In genomic region chr2:18835787-18836186, GRCh38 we compare ENCODE assay signal across 33 cellular contexts.
"Had no signal": no experiment of that assay in that cellular context is flagged by ENCODE, and none has a peak within 500 bp of the region (broad histone marks: within the 10 kb centered on the region; RNA-seq: fewer than 3 reads in every experiment).

No MANE protein-coding gene starts in this region.

- ATAC-seq: activated CD8-positive, alpha-beta T cell treated with anti-CD3 and anti-CD28 coated beads for 36 hours; activated naive CD4-positive, alpha-beta T cell treated with anti-CD3 and anti-CD28 coated beads, Interleukin-2, amount 50 U/mL, for 72 hours; activated T-cell treated with anti-CD3 and anti-CD28 coated beads, Interleukin-2, amount 50 U/mL, for 4 hours; activated T-cell treated with anti-CD3 and anti-CD28 coated beads, Interleukin-2, amount 50 U/mL, for 72 hours; activated T-helper 17 cell treated with anti-CD3 and anti-CD28 coated beads, Interleukin-2, amount 50 U/mL, for 72 hours; body of pancreas had no signal

- DNase-seq: activated B cell treated with CpG ODN at 0.5 μM for 24 hours; activated CD4-positive, alpha-beta memory T cell treated with anti-CD3 and anti-CD28 coated beads for 36 hours; activated CD4-positive, alpha-beta T cell treated with anti-CD3 and anti-CD28 coated beads for 4 hours; activated CD4-positive, alpha-beta T cell treated with anti-CD3 and anti-CD28 coated beads, Interleukin-2, amount 10 ng/mL, durations not matched to agents 24 days and 14 days; activated CD4-positive, alpha-beta T cell treated with anti-CD3 and anti-CD28 coated beads, Interleukin-2, amount 50 U/mL, for 1 hour; activated CD4-positive, alpha-beta T cell treated with anti-CD3 and anti-CD28 coated beads, Interleukin-2, amount 50 U/mL, for 4 hours; activated CD4-positive, CD25-positive, alpha-beta regulatory T cell treated with anti-CD3 and anti-CD28 coated beads, Interleukin-2, amount 50 U/mL, for 72 hours; activated CD8-positive, alpha-beta memory T cell treated with anti-CD3 and anti-CD28 coated beads, Interleukin-2, amount 50 U/mL, for 4 hours; activated CD8-positive, alpha-beta T cell treated with anti-CD3 and anti-CD28 coated beads for 36 hours; activated effector memory CD4-positive, alpha-beta T cell treated with anti-CD3 and anti-CD28 coated beads, Interleukin-2, amount 50 U/mL, for 16 hours; activated gamma-delta T cell treated with Interleukin-2 at 50 U/mL for 16 hours; activated naive CD4-positive, alpha-beta T cell; activated naive CD4-positive, alpha-beta T cell treated with anti-CD3 and anti-CD28 coated beads for 36 hours; activated naive CD4-positive, alpha-beta T cell treated with anti-CD3 and anti-CD28 coated beads, Interleukin-2, amount 50 U/mL, for 16 hours; activated naive CD8-positive, alpha-beta T cell treated with anti-CD3 and anti-CD28 coated beads for 36 hours; activated T-cell treated with anti-CD3 and anti-CD28 coated beads for 4 hours; activated T-cell treated with anti-CD3 and anti-CD28 coated beads, Interleukin-2, amount 50 U/mL, for 1 hour; activated T-cell treated with anti-CD3 and anti-CD28 coated beads, Interleukin-2, amount 50 U/mL, for 4 hours; activated T-cell treated with anti-CD3 and anti-CD28 coated beads, Interleukin-2, amount 50 U/mL, for 72 hours; adrenal gland; amniotic stem cell; aorta; body of pancreas; brain microvascular endothelial cell; caudate nucleus; cerebellar nuclear complex; T-helper 1 cell; T-helper 2 cell; T-helper 9 cell had no signal

- H3K27ac ChIP-seq: adrenal gland, body of pancreas, brain microvascular endothelial cell, breast epithelium, VCaP had no signal

- H3K9me3 ChIP-seq: adrenal gland, body of pancreas, breast epithelium had no signal

- H3K4me3 ChIP-seq: adrenal gland, body of pancreas, breast epithelium had no signal

- H3K36me3 ChIP-seq: adrenal gland, brain microvascular endothelial cell, breast epithelium had no signal

- H3K4me1 ChIP-seq: breast epithelium had no signal
